ENCODE assay signal across 13 cellular contexts in genomic region chr17:78790552-78790951, GRCh38. TPM values are rescaled to one million over a fixed set of nuclear protein-coding genes. Genes with fewer than 3 reads are reported as not detected.
DNase-seq lines count a peak whose midpoint lies in the region; ATAC-seq and TF ChIP-seq lines count a peak whose summit lies in the region.
"Had no signal": no experiment of that assay in that cellular context is flagged by ENCODE, and none has a peak within 500 bp of the region (broad histone marks: within the 10 kb centered on the region; RNA-seq: fewer than 3 reads in every experiment).

No MANE protein-coding gene starts in this region.

- intact Hi-C loops in dendritic cell treated with granulocyte-macrophage colony-stimulating factor and Interleukin-4, amounts not matched to agents 40 ng/mL and 50 ng/mL, for 4 days (cut with micrococcal nuclease): no loop called here

- no peak for ATAC-seq in natural killer cell treated with Interleukin-12 subunit alpha and Interleukin-12 subunit beta and Interleukin-15 and Interleukin-18, amount 100 ng/mL, for 72 hours

- no peak overlapping the region for H3K9ac ChIP-seq in BLaER1

- no peak overlapping the region for H3K27ac ChIP-seq in BLaER1
- peak overlapping the region; percentile 54 for H3K27ac ChIP-seq in RWPE1

- no peak for TF ChIP-seq CTCF in RWPE1 (conservative IDR thresholded peaks at IDR 0.05; ENCODE audit: low read depth)

- no peaks in the 10 kb centered on the region for H3K9me3 ChIP-seq in BLaER1

- H3K4me3 Mint-ChIP-seq in dendritic cell treated with granulocyte-macrophage colony-stimulating factor and Interleukin-4, amounts not matched to agents 40 ng/mL and 50 ng/mL, for 4 days: no peak overlapping the region
- H3K4me3 Mint-ChIP-seq in natural killer cell treated with Interleukin-12 subunit alpha and Interleukin-12 subunit beta and Interleukin-15 and Interleukin-18, amount 100 ng/mL, for 72 hours: no peak overlapping the region

- no peaks in the 10 kb centered on the region for H3K9me3 Mint-ChIP-seq in dendritic cell treated with granulocyte-macrophage colony-stimulating factor and Interleukin-4, amounts not matched to agents 40 ng/mL and 50 ng/mL, for 4 days
- no peaks in the 10 kb centered on the region for H3K9me3 Mint-ChIP-seq in natural killer cell treated with Interleukin-12 subunit alpha and Interleukin-12 subunit beta and Interleukin-15 and Interleukin-18, amount 100 ng/mL, for 72 hours
- H3K9me3 Mint-ChIP-seq: activated T-helper 2 cell treated with anti-CD3 and anti-CD28 coated beads, Interferon-gamma antibody, Interleukin-2, Interleukin-4, amounts not matched to agents 10 μg/mL and 5 μg/mL and 100 μg/mL, durations not matched to agents 14 hours and 24 hours and 36 hours had no signal

- H4K20me1 ChIP-seq in BLaER1: no peaks in the 10 kb centered on the region

- peaks cover 34% of the 10 kb centered on the region for H3K4me1 Mint-ChIP-seq in dendritic cell treated with granulocyte-macrophage colony-stimulating factor and Interleukin-4, amounts not matched to agents 40 ng/mL and 50 ng/mL, for 4 days (ENCODE audit: low read depth)
- H3K4me1 Mint-ChIP-seq in natural killer cell treated with Interleukin-12 subunit alpha and Interleukin-12 subunit beta and Interleukin-15 and Interleukin-18, amount 100 ng/mL, for 72 hours (ENCODE audit: low read depth in 2 of 2): peaks cover 46 to 51% of the 10 kb centered on the region in 2 donors

- H3K36me3 ChIP-seq in BLaER1: peaks cover 43% of the 10 kb centered on the region

- H3K27ac Mint-ChIP-seq in dendritic cell treated with granulocyte-macrophage colony-stimulating factor and Interleukin-4, amounts not matched to agents 40 ng/mL and 50 ng/mL, for 4 days: peak overlapping the region; percentile 77
- H3K27ac Mint-ChIP-seq in natural killer cell treated with Interleukin-12 subunit alpha and Interleukin-12 subunit beta and Interleukin-15 and Interleukin-18, amount 100 ng/mL, for 72 hours: peak overlapping the region; percentile 41 to 61
- H3K27ac Mint-ChIP-seq: activated T-helper 2 cell treated with anti-CD3 and anti-CD28 coated beads, Interferon-gamma antibody, Interleukin-2, Interleukin-4, amounts not matched to agents 10 μg/mL and 5 μg/mL and 100 μg/mL, durations not matched to agents 14 hours and 24 hours and 36 hours had no signal

- CTCF ChIA-PET in RWPE1 (lab: Yijun Ruan, JAX): no interaction called here

- H3K27me3 ChIP-seq in BLaER1: no peaks in the 10 kb centered on the region

- 0 out of 2 replicates have a peak overlapping the region, but pooled peaks have one; percentile 35 for H3K4me2 ChIP-seq in BLaER1

- H3K27me3 Mint-ChIP-seq in dendritic cell treated with granulocyte-macrophage colony-stimulating factor and Interleukin-4, amounts not matched to agents 40 ng/mL and 50 ng/mL, for 4 days: no peaks in the 10 kb centered on the region
- no peaks in the 10 kb centered on the region for H3K27me3 Mint-ChIP-seq in natural killer cell treated with Interleukin-12 subunit alpha and Interleukin-12 subunit beta and Interleukin-15 and Interleukin-18, amount 100 ng/mL, for 72 hours

- H3K4me1 ChIP-seq in BLaER1: peaks cover 69% of the 10 kb centered on the region

- DNase-seq in RWPE1 (ENCODE audit: low spot score): no peak
- peak; percentile 20 for DNase-seq in natural killer cell treated with Interleukin-12 subunit alpha and Interleukin-12 subunit beta and Interleukin-15 and Interleukin-18, amount 100 ng/mL, for 72 hours (ENCODE audit: low spot score)
- DNase-seq in stimulated activated CD4-positive, alpha-beta T cell treated with anti-CD3 and anti-CD28 coated beads, Interleukin-4, amount 100 ng/mL, for 4 hours: no peak
- no peak for DNase-seq in KG1 (lab: John Stamatoyannopoulos, UW)
- no peak for DNase-seq in germinal center (ENCODE audit: low spot score)
- DNase-seq in activated CD4-positive, alpha-beta T cell treated with anti-CD3 and anti-CD28 coated beads for 4 hours: no peak
- DNase-seq: activated CD4-positive, CD25-positive, alpha-beta regulatory T cell; GOT3; NCI-H2107; stimulated activated CD4-positive, alpha-beta T cell treated with anti-CD3 and anti-CD28 coated beads, Interleukin-1b, Interleukin-23, amount 100 ng/mL, for 48 hours had no signal

- no peak overlapping the region for H3K4me3 ChIP-seq in BLaER1

- peaks cover 53% of the 10 kb centered on the region for H3K36me3 Mint-ChIP-seq in dendritic cell treated with granulocyte-macrophage colony-stimulating factor and Interleukin-4, amounts not matched to agents 40 ng/mL and 50 ng/mL, for 4 days (ENCODE audit: low read depth)
- peaks cover 6% of the 10 kb centered on the region for H3K36me3 Mint-ChIP-seq in natural killer cell treated with Interleukin-12 subunit alpha and Interleukin-12 subunit beta and Interleukin-15 and Interleukin-18, amount 100 ng/mL, for 72 hours

- POLR2A ChIA-PET in RWPE1 (lab: Yijun Ruan, JAX; ENCODE audit: low non-redundant PET): no interaction called here

RNA-seq across cellular contexts. Expression of gene CYTH1, which starts 8.5 kb away (rescaled TPM):
- 100 to 1,000 TPM; 111 to 149 TPM for total RNA-seq in natural killer cell treated with Interleukin-12 subunit alpha and Interleukin-12 subunit beta and Interleukin-15 and Interleukin-18, amount 100 ng/mL, for 72 hours

RNA-seq across cellular contexts. Expression of gene USP36, which starts 50.1 kb away (rescaled TPM):
- total RNA-seq in natural killer cell treated with Interleukin-12 subunit alpha and Interleukin-12 subunit beta and Interleukin-15 and Interleukin-18, amount 100 ng/mL, for 72 hours: 100 to 1,000 TPM in 1 of 2 donors, 10 to 100 TPM in 1; 75.2 to 154 TPM
